Comparison of ENCODE assay signal across 1 cellular context in the genomic region with DNA sequence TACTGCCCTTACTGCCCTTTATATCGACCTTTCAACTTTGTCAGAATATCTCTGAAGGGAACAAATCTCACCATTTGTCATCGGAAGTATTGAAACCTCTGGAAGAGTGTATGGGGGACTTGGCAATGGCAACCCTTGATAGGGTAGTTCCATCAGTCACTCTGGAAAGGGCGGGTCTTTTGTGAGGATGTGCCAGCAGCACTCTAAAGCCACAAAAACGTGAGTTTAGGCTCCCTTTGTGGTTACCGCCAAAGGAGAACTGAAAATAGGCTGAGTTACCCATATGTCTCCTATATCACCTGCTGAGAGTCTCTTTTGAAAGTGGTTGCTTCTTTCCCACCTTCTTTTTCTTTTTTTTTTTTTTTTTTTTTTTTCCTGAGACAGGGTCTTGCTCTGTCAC.
A peak's percentile ranks its signal among the peaks of the same experiment; 100 is the strongest.
TF ChIP-seq lines count a peak whose summit lies in the region.

No MANE protein-coding gene starts in this region.

TF ChIP-seq in GM12878, 131 proteins besides CTCF, POLR2A, EP300 and RAD21 (continued from another document):
- TF ChIP-seq, protein P1, sequence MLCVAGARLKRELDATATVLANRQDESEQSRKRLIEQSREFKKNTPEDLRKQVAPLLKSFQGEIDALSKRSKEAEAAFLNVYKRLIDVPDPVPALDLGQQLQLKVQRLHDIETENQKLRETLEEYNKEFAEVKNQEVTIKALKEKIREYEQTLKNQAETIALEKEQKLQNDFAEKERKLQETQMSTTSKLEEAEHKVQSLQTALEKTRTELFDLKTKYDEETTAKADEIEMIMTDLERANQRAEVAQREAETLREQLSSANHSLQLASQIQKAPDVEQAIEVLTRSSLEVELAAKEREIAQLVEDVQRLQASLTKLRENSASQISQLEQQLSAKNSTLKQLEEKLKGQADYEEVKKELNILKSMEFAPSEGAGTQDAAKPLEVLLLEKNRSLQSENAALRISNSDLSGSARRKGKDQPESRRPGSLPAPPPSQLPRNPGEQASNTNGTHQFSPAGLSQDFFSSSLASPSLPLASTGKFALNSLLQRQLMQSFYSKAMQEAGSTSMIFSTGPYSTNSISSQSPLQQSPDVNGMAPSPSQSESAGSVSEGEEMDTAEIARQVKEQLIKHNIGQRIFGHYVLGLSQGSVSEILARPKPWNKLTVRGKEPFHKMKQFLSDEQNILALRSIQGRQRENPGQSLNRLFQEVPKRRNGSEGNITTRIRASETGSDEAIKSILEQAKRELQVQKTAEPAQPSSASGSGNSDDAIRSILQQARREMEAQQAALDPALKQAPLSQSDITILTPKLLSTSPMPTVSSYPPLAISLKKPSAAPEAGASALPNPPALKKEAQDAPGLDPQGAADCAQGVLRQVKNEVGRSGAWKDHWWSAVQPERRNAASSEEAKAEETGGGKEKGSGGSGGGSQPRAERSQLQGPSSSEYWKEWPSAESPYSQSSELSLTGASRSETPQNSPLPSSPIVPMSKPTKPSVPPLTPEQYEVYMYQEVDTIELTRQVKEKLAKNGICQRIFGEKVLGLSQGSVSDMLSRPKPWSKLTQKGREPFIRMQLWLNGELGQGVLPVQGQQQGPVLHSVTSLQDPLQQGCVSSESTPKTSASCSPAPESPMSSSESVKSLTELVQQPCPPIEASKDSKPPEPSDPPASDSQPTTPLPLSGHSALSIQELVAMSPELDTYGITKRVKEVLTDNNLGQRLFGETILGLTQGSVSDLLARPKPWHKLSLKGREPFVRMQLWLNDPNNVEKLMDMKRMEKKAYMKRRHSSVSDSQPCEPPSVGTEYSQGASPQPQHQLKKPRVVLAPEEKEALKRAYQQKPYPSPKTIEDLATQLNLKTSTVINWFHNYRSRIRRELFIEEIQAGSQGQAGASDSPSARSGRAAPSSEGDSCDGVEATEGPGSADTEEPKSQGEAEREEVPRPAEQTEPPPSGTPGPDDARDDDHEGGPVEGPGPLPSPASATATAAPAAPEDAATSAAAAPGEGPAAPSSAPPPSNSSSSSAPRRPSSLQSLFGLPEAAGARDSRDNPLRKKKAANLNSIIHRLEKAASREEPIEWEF (IDR thresholded peaks at IDR 0.05; ENCODE audit: insufficient replicate concordance, low read depth, low read length): no peak
- TF ChIP-seq PAX5 (IDR thresholded peaks at IDR 0.05; ENCODE audit: borderline replicate concordance, low read depth, low read length): 0 out of 2 replicates have a peak, but pooled peaks have one; percentile 31
- no peak for TF ChIP-seq EZH2 (IDR thresholded peaks at IDR 0.05; ENCODE audit: borderline replicate concordance, control insufficient read depth, low read depth, low read length)
- TF ChIP-seq, protein P2, sequence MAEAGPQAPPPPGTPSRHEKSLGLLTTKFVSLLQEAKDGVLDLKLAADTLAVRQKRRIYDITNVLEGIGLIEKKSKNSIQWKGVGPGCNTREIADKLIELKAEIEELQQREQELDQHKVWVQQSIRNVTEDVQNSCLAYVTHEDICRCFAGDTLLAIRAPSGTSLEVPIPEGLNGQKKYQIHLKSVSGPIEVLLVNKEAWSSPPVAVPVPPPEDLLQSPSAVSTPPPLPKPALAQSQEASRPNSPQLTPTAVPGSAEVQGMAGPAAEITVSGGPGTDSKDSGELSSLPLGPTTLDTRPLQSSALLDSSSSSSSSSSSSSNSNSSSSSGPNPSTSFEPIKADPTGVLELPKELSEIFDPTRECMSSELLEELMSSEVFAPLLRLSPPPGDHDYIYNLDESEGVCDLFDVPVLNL (IDR thresholded peaks at IDR 0.05; ENCODE audit: low read depth, low read length): no peak
- TF ChIP-seq JUND (IDR thresholded peaks at IDR 0.05; ENCODE audit: low read depth, low read length): no peak
- TF ChIP-seq IRF4 (IDR thresholded peaks at IDR 0.05; ENCODE audit: low read depth, low read length): 0 out of 2 replicates have a peak, but pooled peaks have one; percentile 33
- TF ChIP-seq, protein P3, sequence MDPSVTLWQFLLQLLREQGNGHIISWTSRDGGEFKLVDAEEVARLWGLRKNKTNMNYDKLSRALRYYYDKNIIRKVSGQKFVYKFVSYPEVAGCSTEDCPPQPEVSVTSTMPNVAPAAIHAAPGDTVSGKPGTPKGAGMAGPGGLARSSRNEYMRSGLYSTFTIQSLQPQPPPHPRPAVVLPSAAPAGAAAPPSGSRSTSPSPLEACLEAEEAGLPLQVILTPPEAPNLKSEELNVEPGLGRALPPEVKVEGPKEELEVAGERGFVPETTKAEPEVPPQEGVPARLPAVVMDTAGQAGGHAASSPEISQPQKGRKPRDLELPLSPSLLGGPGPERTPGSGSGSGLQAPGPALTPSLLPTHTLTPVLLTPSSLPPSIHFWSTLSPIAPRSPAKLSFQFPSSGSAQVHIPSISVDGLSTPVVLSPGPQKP (IDR thresholded peaks at IDR 0.05; ENCODE audit: low read depth, low read length): no peak
- peak; percentile 87 for TF ChIP-seq SPI1 (IDR thresholded peaks at IDR 0.05; ENCODE audit: borderline replicate concordance, insufficient read depth, low read depth, low read length)
TF ChIP-seq in GM12878: peak in this region for 8.
